Comparison of ENCODE assay signal across 9 cellular contexts in the genomic region with DNA sequence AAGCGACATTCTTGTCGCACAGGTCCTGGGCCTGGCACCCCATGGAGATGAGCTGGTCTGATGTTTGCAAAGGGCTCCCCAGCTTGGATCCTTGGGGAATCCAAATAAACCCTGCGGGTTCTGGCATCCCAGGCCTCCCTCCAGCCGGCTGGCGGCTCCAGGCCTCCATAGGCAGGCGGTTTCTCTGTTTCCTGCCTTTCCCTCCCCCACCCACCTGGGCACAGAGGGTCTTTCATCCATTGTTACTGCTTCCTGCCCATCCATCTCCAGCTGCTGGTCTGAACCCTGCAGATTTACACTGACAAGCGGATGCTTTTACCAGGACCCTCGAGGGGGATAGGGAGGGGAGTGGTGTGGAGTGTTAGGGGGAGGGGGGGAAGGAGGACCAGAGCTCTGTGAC. TPM values are rescaled to one million over a fixed set of nuclear protein-coding genes. Genes with fewer than 3 reads are reported as not detected.
DNase-seq lines count a peak whose midpoint lies in the region; ATAC-seq, FAIRE-seq and TF ChIP-seq lines count a peak whose summit lies in the region.
"Had no signal": no experiment of that assay in that cellular context is flagged by ENCODE, and none has a peak within 500 bp of the region (broad histone marks: within the 10 kb centered on the region; RNA-seq: fewer than 3 reads in every experiment).

No MANE protein-coding gene starts in this region.

- peak overlapping the region; percentile 85 for H3K27ac ChIP-seq in H9 (ENCODE audit: insufficient read length, low read depth, low read length)
- peak overlapping the region; percentile 82 for H3K27ac ChIP-seq in trophoblast cell (ENCODE audit: low read depth, low read length)

- H2BK15ac ChIP-seq in H9 (ENCODE audit: low read depth, low read length): no peak overlapping the region

- H2BK20ac ChIP-seq in H9 (ENCODE audit: low read depth, low read length, poor library complexity, severe bottlenecking): no peak overlapping the region

- H3K56ac ChIP-seq in H9 (ENCODE audit: insufficient read length, low read depth, low read length): no peak overlapping the region

- DNase-seq in H9 (peak; percentile 97), NCI-H2171 treated with DMSO at 0.1 percent for 48 hours (lab: John Stamatoyannopoulos, UW) (peak; percentile 43), trophoblast cell (no peak), UCSD-AML1 (lab: John Stamatoyannopoulos, UW; ENCODE audit: unreplicated experiment) (no peak), GM12891 (ENCODE audit: insufficient read length, low spot score) (no peak)
- no peak for DNase-seq in effector memory CD8-positive, alpha-beta T cell
- DNase-seq: DMS53 had no signal

- no peak overlapping the region for H3K4me3 ChIP-seq in trophoblast cell (ENCODE audit: low read depth, low read length)

- H2AK5ac ChIP-seq in H9 (ENCODE audit: insufficient read length, low read length) (no peak overlapping the region), trophoblast cell (ENCODE audit: low read length) (no peak overlapping the region)

- H3K27me3 Mint-ChIP-seq in H9 (ENCODE audit: low read depth): peaks cover 4% of the 10 kb centered on the region; the same call in 1 of the 2 replicates
- no peaks in the 10 kb centered on the region for H3K27me3 Mint-ChIP-seq in effector memory CD8-positive, alpha-beta T cell

- H3K14ac ChIP-seq in H9 (ENCODE audit: insufficient read depth, low read length) (no peak overlapping the region), trophoblast cell (ENCODE audit: low read length) (peak overlapping the region; percentile 32)

- H3K4me2 ChIP-seq in H9 (ENCODE audit: insufficient read depth, insufficient read length, low read length): peak overlapping the region; percentile 7
- H3K4me2 ChIP-seq in trophoblast cell (ENCODE audit: low read length): peak overlapping the region; percentile 20

- H4K91ac ChIP-seq in H9 (ENCODE audit: insufficient read length, low read depth, low read length) (no peak overlapping the region), trophoblast cell (ENCODE audit: low read depth, low read length) (peak overlapping the region; percentile 66)

- no peak overlapping the region for H4K5ac ChIP-seq in H9 (ENCODE audit: insufficient read length, low read depth, low read length)

- H3K23ac ChIP-seq in H9 (ENCODE audit: insufficient read length, low read depth, low read length) (no peak overlapping the region), trophoblast cell (ENCODE audit: low read length) (no peak overlapping the region)

- no peak for FAIRE-seq in GM12891 (lab: Jason Lieb, UNC)
- FAIRE-seq: keratinocyte had no signal

- peak overlapping the region; percentile 71 to 99 (median 95); a peak in 6 of 7 replicates for H3K27ac Mint-ChIP-seq in H9
- H3K27ac Mint-ChIP-seq in effector memory CD8-positive, alpha-beta T cell: peak overlapping the region; percentile 2 to 69

- H3K4me1 ChIP-seq in H9 (ENCODE audit: insufficient read depth, low read length): peaks cover 19% of the 10 kb centered on the region
- peaks cover 42 to 55% of the 10 kb centered on the region in 2 experiments for H3K4me1 ChIP-seq in trophoblast cell (ENCODE audit: control insufficient read depth in 1 of 2, insufficient read depth in 2 of 2, low read length in 2 of 2)

- H3K9me3 ChIP-seq in H9 (ENCODE audit: control insufficient read depth, low read depth, low read length) (no peaks in the 10 kb centered on the region), trophoblast cell (ENCODE audit: insufficient read depth, low read depth, low read length) (no peaks in the 10 kb centered on the region)

- no peaks in the 10 kb centered on the region for H4K20me1 ChIP-seq in H9 (ENCODE audit: control insufficient read depth, insufficient read depth, insufficient read length)

- H3K18ac ChIP-seq in H9 (ENCODE audit: insufficient read length, low read depth, low read length): no peak overlapping the region
- no peak overlapping the region for H3K18ac ChIP-seq in trophoblast cell (ENCODE audit: low read length)

- no peak for TF ChIP-seq POLR2A in GM12891 (IDR thresholded peaks at IDR 0.05; ENCODE audit: low read depth, low read length)

- H2BK12ac ChIP-seq in H9 (ENCODE audit: insufficient read length, low read depth, low read length) (no peak overlapping the region), trophoblast cell (ENCODE audit: low read length) (no peak overlapping the region)

- no CpG with 5 or more reads among the region's 8 CpGs for WGBS in H9 (ENCODE audit: extremely low coverage, insufficient read length, low lambda C conversion rate)
- no CpG with 5 or more reads among the region's 8 CpGs for WGBS in trophoblast cell (ENCODE audit: extremely low coverage, insufficient coverage, insufficient read length)

- H2BK120ac ChIP-seq in H9 (ENCODE audit: low read depth, low read length, poor library complexity, severe bottlenecking): no peak overlapping the region
- H2BK120ac ChIP-seq in trophoblast cell (ENCODE audit: insufficient read depth, low read length, poor library complexity): no peak overlapping the region

- no peak overlapping the region; a peak in 1 of 5 replicates for H3K4me3 Mint-ChIP-seq in H9
- no peak overlapping the region for H3K4me3 Mint-ChIP-seq in effector memory CD8-positive, alpha-beta T cell

- TF ChIP-seq CTCF in H9 (conservative IDR thresholded peaks at IDR 0.05): no peak

- ATAC-seq in effector memory CD8-positive, alpha-beta T cell (replicated peaks): no peak
- ATAC-seq in HG03521 (IDR thresholded peaks at IDR 0.05; ENCODE audit: unreplicated experiment): no peak

- H3K79me1 ChIP-seq in H9 (ENCODE audit: insufficient read depth, low read depth, low read length, poor library complexity, severe bottlenecking): no peaks in the 10 kb centered on the region
- peaks cover 26% of the 10 kb centered on the region for H3K79me1 ChIP-seq in trophoblast cell (ENCODE audit: low read length)

- no peak overlapping the region for H3K9ac ChIP-seq in H9 (ENCODE audit: extremely low read depth, insufficient read length, low read length)
- no peak overlapping the region for H3K9ac ChIP-seq in trophoblast cell (ENCODE audit: low read length)

- no peaks in the 10 kb centered on the region for H3K23me2 ChIP-seq in H9 (ENCODE audit: insufficient read length, low read depth, low read length, poor library complexity, severe bottlenecking)

- H3K27me3 ChIP-seq in H9 (ENCODE audit: insufficient read depth, low read length) (no peaks in the 10 kb centered on the region), trophoblast cell (ENCODE audit: insufficient read depth, low read length) (no peaks in the 10 kb centered on the region)

- no peak overlapping the region for H4K12ac ChIP-seq in trophoblast cell (ENCODE audit: low read depth, low read length)

- no peaks in the 10 kb centered on the region for H3K36me3 Mint-ChIP-seq in H9 (ENCODE audit: insufficient read depth in 1 of 3, low read depth in 3 of 3)
- no peaks in the 10 kb centered on the region for H3K36me3 Mint-ChIP-seq in effector memory CD8-positive, alpha-beta T cell (ENCODE audit: insufficient read depth)

- H2AFZ ChIP-seq in H9 (ENCODE audit: low read length) (no peak overlapping the region), trophoblast cell (ENCODE audit: insufficient read depth, low read length, poor library complexity) (no peak overlapping the region)

- no peaks in the 10 kb centered on the region for H3K36me3 ChIP-seq in trophoblast cell (ENCODE audit: control insufficient read depth in 1 of 2, insufficient read depth in 2 of 2, low read length in 2 of 2)

- no peak overlapping the region for H3T11ph ChIP-seq in H9 (ENCODE audit: low read length)

- no peak overlapping the region for H4K8ac ChIP-seq in H9 (replicated peaks; ENCODE audit: insufficient read length, low read depth, low read length)
- no peak overlapping the region for H4K8ac ChIP-seq in trophoblast cell (ENCODE audit: low read depth, low read length)

- peaks cover 61 to 71% of the 10 kb centered on the region in 2 experiments for H3K4me1 Mint-ChIP-seq in H9
- peaks cover 51 to 54% of the 10 kb centered on the region in 2 donors for H3K4me1 Mint-ChIP-seq in effector memory CD8-positive, alpha-beta T cell (ENCODE audit: low read depth in 2 of 2)

- H2BK5ac ChIP-seq in H9 (ENCODE audit: insufficient read length, low read length) (no peak overlapping the region), trophoblast cell (ENCODE audit: low read depth, low read length, poor library complexity) (peak overlapping the region; percentile 77)

- no peak overlapping the region for H3K4ac ChIP-seq in H9 (ENCODE audit: low read depth, low read length)
- H3K4ac ChIP-seq in trophoblast cell (ENCODE audit: low read depth, low read length): peak overlapping the region; percentile 31

- H3K79me2 ChIP-seq in H9 (ENCODE audit: insufficient read depth, low read length): no peaks in the 10 kb centered on the region
- H3K79me2 ChIP-seq in trophoblast cell (ENCODE audit: control insufficient read depth, insufficient read depth, low read length, poor library complexity): no peaks in the 10 kb centered on the region

- H3K9me3 Mint-ChIP-seq in H9: no peaks in the 10 kb centered on the region
- no peaks in the 10 kb centered on the region for H3K9me3 Mint-ChIP-seq in effector memory CD8-positive, alpha-beta T cell

TF ChIP-seq in GM12891, 5 proteins besides CTCF, POLR2A, EP300 and RAD21:
- TF ChIP-seq POU2F2 (IDR thresholded peaks at IDR 0.05; ENCODE audit: low read depth, low read length) (no peak), POLR2AphosphoS5 (IDR thresholded peaks at IDR 0.05; ENCODE audit: low read depth, low read length) (no peak), TAF1 (IDR thresholded peaks at IDR 0.05; ENCODE audit: low read depth, low read length) (no peak), SPI1 (IDR thresholded peaks at IDR 0.05; ENCODE audit: low read depth, low read length) (no peak), PAX5 (IDR thresholded peaks at IDR 0.05; ENCODE audit: insufficient read depth, low read length, severe bottlenecking) (no peak)

RNA-seq across cellular contexts. Expression of a gene that starts 39.1 kb away (rescaled TPM):
- total RNA-seq in H9 (2021): 113 and 119 TPM in 2 replicates
- polyA plus RNA-seq in trophoblast cell (2013): 335 and 340 TPM in 2 replicates
- 67.3 TPM for polyA plus RNA-seq in GM12891 (2012; ENCODE audit: low read depth, missing spikeins)

Comparison
In these comparisons a context has a peak if more than half of its experiments do, and no peak if none do; other contexts are left out.
1. DNase-seq: peak in H9 (single experiment) and NCI-H2171 treated with DMSO at 0.1 percent for 48 hours (single experiment); none in effector memory CD8-positive, alpha-beta T cell (0 of 3), trophoblast cell (0 of 2), UCSD-AML1 (single experiment) and GM12891 (single experiment).